Comparison of ENCODE assay signal across 15 cellular contexts in the genomic region with DNA sequence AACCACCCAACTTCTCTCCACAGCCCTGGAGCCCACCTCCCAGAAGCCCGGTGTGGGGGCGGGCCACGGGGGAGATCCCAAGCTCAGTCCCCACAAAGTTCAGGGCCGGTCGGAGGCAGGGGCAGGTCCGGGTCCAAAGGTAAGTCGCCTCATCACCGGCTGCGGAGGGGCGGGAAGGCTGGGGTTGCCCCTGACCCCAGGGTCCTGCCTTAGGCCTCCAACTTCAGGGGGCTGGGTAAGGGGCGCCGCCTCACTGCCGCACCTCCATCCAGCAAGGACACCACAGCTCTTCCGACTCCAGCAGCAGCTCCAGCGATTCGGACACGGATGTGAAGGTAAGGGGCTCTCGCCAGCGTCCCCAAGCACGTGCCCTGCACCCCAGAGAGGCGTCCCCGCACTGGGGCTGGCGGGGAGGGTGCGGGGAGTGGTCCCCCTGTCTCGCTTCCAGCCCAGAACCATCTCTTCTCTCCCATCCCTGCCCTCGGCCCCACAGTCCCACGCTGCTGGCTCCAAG. TPM values are rescaled to one million over a fixed set of nuclear protein-coding genes. Genes with fewer than 3 reads are reported as not detected.
DNase-seq lines count a peak whose midpoint lies in the region; ATAC-seq and TF ChIP-seq lines count a peak whose summit lies in the region.
"Had no signal": no experiment of that assay in that cellular context is flagged by ENCODE, and none has a peak within 500 bp of the region (broad histone marks: within the 10 kb centered on the region; RNA-seq: fewer than 3 reads in every experiment).

No MANE protein-coding gene starts in this region.

- DNase-seq in Panc1 (ENCODE audit: low read depth, low spot score) (no peak), epithelial cell of proximal tubule (ENCODE audit: low read depth) (no peak), mesenchymal stem cell (no peak), tibial nerve (ENCODE audit: low spot score in 2 of 2) (no peak), sigmoid colon (no peak), NCI-H1092 treated with DMSO at 0.1 percent for 48 hours (lab: John Stamatoyannopoulos, UW) (no peak), SIG-M5 treated with dmso at 0.1 percent for 504 hours (lab: John Stamatoyannopoulos, UW; ENCODE audit: unreplicated experiment) (no peak)
- DNase-seq: activated CD4-positive, alpha-beta T cell treated with anti-CD3 and anti-CD28 coated beads for 48 hours; activated gamma-delta T cell; CD4-positive, CD25-positive, alpha-beta regulatory T cell; NCI-H1694 treated with DMSO at 0.1 percent for 48 hours; nucleus accumbens; stimulated activated CD4-positive, alpha-beta T cell treated with anti-CD3 and anti-CD28 coated beads, Interleukin-4, amount 100 ng/mL, for 4 hours had no signal

- in situ Hi-C loops in Panc1 (cut with HindIII; ENCODE audit: low pct_unique_long_range_greater_than_20kb, low sequenced_read_pairs) = no loop called here

- intact Hi-C loops in Panc1 (cut with micrococcal nuclease; ENCODE audit: unreplicated experiment) (no loop called here), sigmoid colon (cut with DNase I) (no loop called here)

- H2BK5ac ChIP-seq in mesenchymal stem cell (ENCODE audit: low read depth, low read length, poor library complexity, severe bottlenecking) = no peak overlapping the region

- peak overlapping the region; percentile 78 for H4K91ac ChIP-seq in mesenchymal stem cell (ENCODE audit: low read length)

- H3K4me3 ChIP-seq in Panc1 (ENCODE audit: low read depth in 2 of 2, low read length in 2 of 2) (peak overlapping the region; percentile 71 to 88), epithelial cell of proximal tubule (ENCODE audit: low read depth, low read length) (peak overlapping the region; percentile 75), mesenchymal stem cell (ENCODE audit: insufficient read depth in 1 of 2, low read depth in 1 of 2, low read length in 2 of 2) (no peak overlapping the region), tibial nerve (peak overlapping the region in 3 of 4 donors; percentile 5 to 46 (median 21)), sigmoid colon (no peak overlapping the region)
- H3K4me3 ChIP-seq: cardiac muscle cell had no signal

- 64% methylated on average over 25 of the region's 27 CpGs for WGBS in mesenchymal stem cell
- 73 to 76% methylated on average over 18 to 20 of the region's 27 CpGs for WGBS in tibial nerve, 2 donors
- WGBS in sigmoid colon, 2 donors = 14 to 64% methylated on average over 27 of the region's 27 CpGs

- H2BK120ac ChIP-seq in mesenchymal stem cell (ENCODE audit: low read depth, low read length) = no peak overlapping the region

- H3K14ac ChIP-seq in mesenchymal stem cell (ENCODE audit: low read length in 2 of 2) = no peak overlapping the region

- no peak for TF ChIP-seq CTCF in Panc1 (IDR thresholded peaks at IDR 0.05)
- no peak for TF ChIP-seq CTCF in epithelial cell of proximal tubule (conservative IDR thresholded peaks at IDR 0.05; ENCODE audit: low read depth, low read length)
- TF ChIP-seq CTCF in tibial nerve (IDR thresholded peaks at IDR 0.05) = no peak
- no peak for TF ChIP-seq CTCF in sigmoid colon (IDR thresholded peaks at IDR 0.05)

- H3K18ac ChIP-seq in mesenchymal stem cell (ENCODE audit: low read depth in 1 of 2, low read length in 2 of 2) = peak overlapping the region in 1 of 2 experiments; percentile 28

- H2AFZ ChIP-seq in mesenchymal stem cell (ENCODE audit: low read depth, low read length) = no peak overlapping the region

- no peaks in the 10 kb centered on the region; the same call in 1 of the 2 replicates for H3K36me3 ChIP-seq in Panc1 (ENCODE audit: control insufficient read depth, insufficient read depth, low read length)
- peaks cover 15 to 57% of the 10 kb centered on the region in 2 experiments for H3K36me3 ChIP-seq in mesenchymal stem cell (ENCODE audit: control insufficient read depth in 1 of 2, insufficient read depth in 2 of 2, low read depth in 1 of 2, low read length in 2 of 2)
- H3K36me3 ChIP-seq in tibial nerve = peaks cover 0 to 63% (median 0%) of the 10 kb centered on the region in 3 donors
- peaks cover 0 to 45% (median 24%) of the 10 kb centered on the region in 4 donors for H3K36me3 ChIP-seq in sigmoid colon
- H3K36me3 ChIP-seq: cardiac muscle cell had no signal

- TF ChIP-seq EP300 in tibial nerve (IDR thresholded peaks at IDR 0.05) (no peak), sigmoid colon (IDR thresholded peaks at IDR 0.05) (no peak)

- H3K23ac ChIP-seq in mesenchymal stem cell (ENCODE audit: low read length in 2 of 2) = no peak overlapping the region

- BruUV-seq in Panc1 (replicated peaks; lab: Mats Ljungman, UMichigan) = TSS peak; percentile 95

- peaks cover 5% of the 10 kb centered on the region for H3K79me1 ChIP-seq in mesenchymal stem cell (replicated peaks; ENCODE audit: low read length, poor library complexity, severe bottlenecking)

- POLR2A ChIA-PET in Panc1 (lab: Charles Lee) = interaction anchor here (1.0 to 1.4 kb wide), 2 partner anchors 34 to 58 kb away, joined by 3 to 8 read pairs; no protein-coding TSS in a partner anchor

- H3K9me3 ChIP-seq in Panc1 (ENCODE audit: control insufficient read depth, insufficient read depth, low read depth, low read length) = no peaks in the 10 kb centered on the region
- no peaks in the 10 kb centered on the region for H3K9me3 ChIP-seq in mesenchymal stem cell (ENCODE audit: control insufficient read depth, low read length)
- H3K9me3 ChIP-seq in tibial nerve = no peaks in the 10 kb centered on the region
- no peaks in the 10 kb centered on the region for H3K9me3 ChIP-seq in sigmoid colon

- H3K4me1 ChIP-seq in Panc1 (ENCODE audit: control insufficient read depth, insufficient read depth, low read length) (peaks cover 55% of the 10 kb centered on the region), mesenchymal stem cell (ENCODE audit: control insufficient read depth, insufficient read depth, low read depth, low read length) (peaks cover 29% of the 10 kb centered on the region), tibial nerve (peaks cover 0 to 8% (median 0%) of the 10 kb centered on the region in 4 donors), sigmoid colon (peaks cover 0 to 9% (median 5%) of the 10 kb centered on the region in 4 donors)

- H3K27me3 ChIP-seq in Panc1 (ENCODE audit: control insufficient read depth, insufficient read depth, low read length) (no peaks in the 10 kb centered on the region), mesenchymal stem cell (ENCODE audit: control insufficient read depth in 1 of 2, insufficient read depth in 1 of 2, low read length in 2 of 2) (no peaks in the 10 kb centered on the region), tibial nerve (no peaks in the 10 kb centered on the region), sigmoid colon (no peaks in the 10 kb centered on the region)

- peak overlapping the region in 1 of 2 experiments; percentile 29 for H2BK12ac ChIP-seq in mesenchymal stem cell (ENCODE audit: low read length in 2 of 2)

- no peak for TF ChIP-seq POLR2A in tibial nerve (IDR thresholded peaks at IDR 0.05)
- TF ChIP-seq POLR2A in sigmoid colon (IDR thresholded peaks at IDR 0.05) = no peak

- no peak overlapping the region for H3K4me2 ChIP-seq in mesenchymal stem cell (ENCODE audit: low read length, poor library complexity, severe bottlenecking)

- H3K27ac ChIP-seq in Panc1 (ENCODE audit: low read length) (peak overlapping the region; percentile 90), mesenchymal stem cell (ENCODE audit: low read length, poor library complexity, severe bottlenecking) (no peak overlapping the region), tibial nerve (peak overlapping the region in 3 of 4 donors; percentile 63 to 85 (median 76)), sigmoid colon (peak overlapping the region in 2 of 4 donors; percentile 56 to 67)
- H3K27ac ChIP-seq: cardiac muscle cell had no signal

- H3K4ac ChIP-seq in mesenchymal stem cell (ENCODE audit: low read depth in 1 of 2, low read length in 2 of 2) = peak overlapping the region in 1 of 2 experiments; percentile 18

- H2BK15ac ChIP-seq in mesenchymal stem cell (ENCODE audit: low read depth, poor library complexity, severe bottlenecking) = peak overlapping the region; percentile 40

- CTCF ChIA-PET in Panc1 (lab: Charles Lee) = interaction anchor here (0.6 to 1.1 kb wide), 3 partner anchors 38 to 391 kb away, joined by 3 to 7 read pairs (median 5); no protein-coding TSS in a partner anchor

- H2AK5ac ChIP-seq in mesenchymal stem cell (ENCODE audit: low read length, severe bottlenecking) = no peak overlapping the region

- H4K8ac ChIP-seq in mesenchymal stem cell (ENCODE audit: low read length) = peak overlapping the region; percentile 90

- H3K9ac ChIP-seq in mesenchymal stem cell (ENCODE audit: low read length) = no peak overlapping the region

- ATAC-seq in Panc1 (peak; percentile 5), SK-N-SH treated with all-trans-retinoic acid at 6 μM for 48 hours (no peak)

RNA-seq across cellular contexts. Expression of gene C19orf33, which starts 0.4 kb away (rescaled TPM):
- total RNA-seq in Panc1 (2021; ENCODE audit: unreplicated experiment) (201 TPM), epithelial cell of proximal tubule (267 and 305 TPM in 2 replicates), tibial nerve (100 to 1,000 TPM in 3 of 4 donors, 10 to 100 TPM in 1; 76.8 to 627 (median 335) TPM), sigmoid colon (10 to 100 TPM in 1 of 4 donors, 1 to 10 TPM in 1, not detected in 2; 5.8 to 18.2 TPM)
- 306 TPM for polyA plus RNA-seq in Panc1 (2012; ENCODE audit: insufficient read length)
- polyA plus RNA-seq in mesenchymal stem cell (2013, experiment 1 of 2) = 1.8 TPM
- polyA plus RNA-seq in mesenchymal stem cell (2013, experiment 2 of 2) = 2.1 TPM
- 1,000 to 10,000 TPM in 2 of 3 donors, 100 to 1,000 TPM in 1; 704 to 2,364 (median 1,405) TPM for polyA plus RNA-seq in sigmoid colon
- total RNA-seq: CD4-positive, CD25-positive, alpha-beta regulatory T cell had no signal
- polyA plus RNA-seq: CD4-positive, CD25-positive, alpha-beta regulatory T cell had no signal

RNA-seq across cellular contexts. Expression of gene YIF1B, which starts 11.3 kb away (rescaled TPM):
- total RNA-seq in Panc1 (2021; ENCODE audit: unreplicated experiment) (143 TPM), epithelial cell of proximal tubule (72.2 and 90.6 TPM in 2 replicates), tibial nerve (10 to 100 TPM; 30.8 to 57.3 (median 46.0) TPM), sigmoid colon (10 to 100 TPM; 12.5 to 22.5 (median 15.8) TPM)
- polyA plus RNA-seq in Panc1 (2012; ENCODE audit: insufficient read length) = 197 TPM
- polyA plus RNA-seq in mesenchymal stem cell (2013, experiment 1 of 2) = 61.1 TPM
- 60.5 TPM for polyA plus RNA-seq in mesenchymal stem cell (2013, experiment 2 of 2)
- polyA plus RNA-seq in sigmoid colon = 10 to 100 TPM; 13.8 to 77.5 (median 14.3) TPM

RNA-seq across cellular contexts. Expression of gene KCNK6, which starts 15.2 kb away (rescaled TPM):
- total RNA-seq in Panc1 (2021; ENCODE audit: unreplicated experiment) = 17.2 TPM
- 14.4 TPM for polyA plus RNA-seq in Panc1 (2012; ENCODE audit: insufficient read length)
- total RNA-seq in epithelial cell of proximal tubule = 3.8 and 3.9 TPM in 2 replicates
- 15.3 TPM for polyA plus RNA-seq in mesenchymal stem cell (2013, experiment 1 of 2)
- polyA plus RNA-seq in mesenchymal stem cell (2013, experiment 2 of 2) = 15.7 TPM
- 1 to 10 TPM; 2.6 to 5.4 (median 3.3) TPM for total RNA-seq in tibial nerve
- 10 to 100 TPM in 3 of 4 donors, 1 to 10 TPM in 1; 6.6 to 24.6 (median 14.2) TPM for total RNA-seq in sigmoid colon
- polyA plus RNA-seq in sigmoid colon = 10 to 100 TPM in 1 of 3 donors, 1 to 10 TPM in 2; 5.4 to 20.6 (median 6.0) TPM

RNA-seq across cellular contexts. Expression of gene CATSPERG, which starts 31.2 kb away (rescaled TPM):
- 8.9 TPM for total RNA-seq in Panc1 (2021; ENCODE audit: unreplicated experiment)
- 0.67 TPM for polyA plus RNA-seq in Panc1 (2012; ENCODE audit: insufficient read length)
- 0.51 and 1.2 TPM in 2 replicates for total RNA-seq in epithelial cell of proximal tubule
- 0.14 TPM for polyA plus RNA-seq in mesenchymal stem cell (2013, experiment 1 of 2)
- polyA plus RNA-seq in mesenchymal stem cell (2013, experiment 2 of 2) = 0.18 TPM
- total RNA-seq in tibial nerve = 10 to 100 TPM in 1 of 4 donors, 1 to 10 TPM in 3; 3.3 to 10.2 (median 6.2) TPM
- 1 to 10 TPM; 2.3 to 5.5 (median 4.4) TPM for total RNA-seq in sigmoid colon
- 1 to 10 TPM in 1 of 3 donors, under 1 TPM in 1, not detected in 1; 0.69 to 7.7 TPM for polyA plus RNA-seq in sigmoid colon

RNA-seq across cellular contexts. Expression of gene SPINT2, which starts 40.0 kb away (rescaled TPM):
- total RNA-seq in Panc1 (2021; ENCODE audit: unreplicated experiment) (1,006 TPM), epithelial cell of proximal tubule (539 and 548 TPM in 2 replicates), tibial nerve (10 to 100 TPM; 39.0 to 79.1 (median 45.5) TPM), sigmoid colon (10 to 100 TPM; 14.3 to 20.7 (median 16.6) TPM)
- 1,788 TPM for polyA plus RNA-seq in Panc1 (2012; ENCODE audit: insufficient read length)
- 6.9 TPM for polyA plus RNA-seq in mesenchymal stem cell (2013, experiment 1 of 2)
- 7.6 TPM for polyA plus RNA-seq in mesenchymal stem cell (2013, experiment 2 of 2)
- 100 to 1,000 TPM; 170 to 616 (median 178) TPM for polyA plus RNA-seq in sigmoid colon

Comparison
In these comparisons a context has a peak if more than half of its experiments do, and no peak if none do; other contexts are left out.
1. H3K4me3 ChIP-seq: peak in Panc1 (2 of 2), epithelial cell of proximal tubule (single experiment) and tibial nerve (3 of 4); none in mesenchymal stem cell (0 of 2) and sigmoid colon (0 of 4).
2. RNA of gene C19orf33, which starts 0.4 kb away (total RNA-seq): 76.8 to 627 TPM in tibial nerve, 267 to 305 TPM in epithelial cell of proximal tubule and 201 TPM in Panc1 (single experiment); 5.8 to 18.2 TPM in sigmoid colon; every median in the first group is over 4 times any median in the second.